In genomic region chr4:174284181-174284886, GRCh38 we compare ENCODE assay signal across 8 cellular contexts. TPM values are rescaled to one million over a fixed set of nuclear protein-coding genes. Genes with fewer than 3 reads are reported as not detected.
DNase-seq lines count a peak whose midpoint lies in the region; ATAC-seq and TF ChIP-seq lines count a peak whose summit lies in the region.

No MANE protein-coding gene starts in this region.

- H3K27me3 ChIP-seq in HUES64 (ENCODE audit: insufficient read depth, low read length) = no peaks in the 10 kb centered on the region

- 9% methylated on average over 17 of the region's 19 CpGs for WGBS in HUES64

- peak; percentile 8 for ATAC-seq in GM21447 (IDR thresholded peaks at IDR 0.05; ENCODE audit: unreplicated experiment)

- H3K36me3 Mint-ChIP-seq in osteocyte (ENCODE audit: unreplicated experiment) = peaks cover 5% of the 10 kb centered on the region

- no peaks in the 10 kb centered on the region for H3K9me3 ChIP-seq in HUES64 (ENCODE audit: insufficient read depth, low read depth, low read length)

- peak overlapping the region; percentile 100 for H3K27ac Mint-ChIP-seq in osteocyte (ENCODE audit: unreplicated experiment)

- H3K9me3 Mint-ChIP-seq in osteocyte (ENCODE audit: unreplicated experiment) = peaks cover 8% of the 10 kb centered on the region

- no peak for TF ChIP-seq CTCF in VCaP (conservative IDR thresholded peaks at IDR 0.05)
- no peak for TF ChIP-seq CTCF in foreskin fibroblast (IDR thresholded peaks at IDR 0.05; ENCODE audit: low read depth, low read length)
- TF ChIP-seq CTCF in osteocyte (IDR thresholded peaks at IDR 0.05) = no peak

- DNase-seq in DMS53 (lab: John Stamatoyannopoulos, UW) (peak; percentile 74), foreskin fibroblast (peak; percentile 43 to 55), osteocyte (ENCODE audit: extremely low spot score, unreplicated experiment) (no peak), posterior vena cava (ENCODE audit: low spot score) (no peak), GF-D8 (lab: John Stamatoyannopoulos, UW) (no peak)

- peak overlapping the region; percentile 96 for H3K4me3 Mint-ChIP-seq in osteocyte (ENCODE audit: unreplicated experiment)

- H3K4me1 Mint-ChIP-seq in osteocyte (ENCODE audit: unreplicated experiment) = peaks cover 36% of the 10 kb centered on the region

- intact Hi-C loops in posterior vena cava (cut with DNase I) = no loop called here

- H3K4me1 ChIP-seq in HUES64 (ENCODE audit: insufficient read depth, low read length) = peaks cover 15% of the 10 kb centered on the region; the same call in 1 of the 2 replicates

- H3K4me3 ChIP-seq in HUES64 (ENCODE audit: low read length) = peak overlapping the region; percentile 95
- H3K4me3 ChIP-seq in foreskin fibroblast (ENCODE audit: low read depth in 1 of 2, low read length in 2 of 2) = peak overlapping the region; percentile 64 to 93

- H3K27me3 Mint-ChIP-seq in osteocyte (ENCODE audit: unreplicated experiment) = no peaks in the 10 kb centered on the region

- H3K9ac ChIP-seq in HUES64 (ENCODE audit: low read depth, low read length) = peak overlapping the region; percentile 97

- peak overlapping the region; percentile 97 for H3K27ac ChIP-seq in HUES64 (ENCODE audit: low read depth, low read length)
- H3K27ac ChIP-seq in VCaP = peak overlapping the region; percentile 99

- H3K36me3 ChIP-seq in HUES64 (ENCODE audit: insufficient read depth, low read length) = no peaks in the 10 kb centered on the region

RNA-seq across cellular contexts. Expression of gene CEP44, which starts 0.6 kb away (rescaled TPM):
- polyA plus RNA-seq in HUES64 (2013, experiment 1 of 2) = 9.0 TPM
- polyA plus RNA-seq in HUES64 (2013, experiment 2 of 2) = 10.5 TPM
- 12.0 and 14.1 TPM in 2 replicates for total RNA-seq in osteocyte
- total RNA-seq in posterior vena cava = 10 to 100 TPM; 11.3 to 13.1 TPM

RNA-seq across cellular contexts. Expression of gene FBXO8, which starts 0.9 kb away (rescaled TPM):
- 5.9 TPM for polyA plus RNA-seq in HUES64 (2013, experiment 1 of 2)
- 8.4 TPM for polyA plus RNA-seq in HUES64 (2013, experiment 2 of 2)
- total RNA-seq in osteocyte = 21.1 and 22.0 TPM in 2 replicates
- 10 to 100 TPM; 28.6 to 29.3 TPM for total RNA-seq in posterior vena cava

Comparison
In these comparisons a context has a peak if more than half of its experiments do, and no peak if none do; other contexts are left out.
1. DNase-seq: peak in DMS53 (single experiment) and foreskin fibroblast (2 of 2); none in osteocyte (single experiment), posterior vena cava (single experiment) and GF-D8 (single experiment).